ENCODE assay signal across 12 cellular contexts in genomic region chr2:159891917-159892691, GRCh38. TPM values are rescaled to one million over a fixed set of nuclear protein-coding genes. Genes with fewer than 3 reads are reported as not detected.
DNase-seq lines count a peak whose midpoint lies in the region; ATAC-seq, FAIRE-seq and TF ChIP-seq lines count a peak whose summit lies in the region.
"Had no signal": no experiment of that assay in that cellular context is flagged by ENCODE, and none has a peak within 500 bp of the region (broad histone marks: within the 10 kb centered on the region; RNA-seq: fewer than 3 reads in every experiment).

No MANE protein-coding gene starts in this region.

- no peak for DNase-seq in activated naive CD4-positive, alpha-beta T cell treated with anti-CD3 and anti-CD28 coated beads for 36 hours
- no peak for DNase-seq in activated naive CD4-positive, alpha-beta T cell treated with Interleukin-2 at 50 U/mL for 16 hours
- DNase-seq in IMR-90, result peak; percentile 78
- DNase-seq in dermis blood vessel endothelial cell, result peak; percentile 63
- peak; percentile 63 for DNase-seq in urothelium cell line (ENCODE audit: low spot score)
- no peak for DNase-seq in pons (ENCODE audit: low spot score)
- DNase-seq in SKM-1 treated with dmso at 0.1 percent for 144 hours (lab: John Stamatoyannopoulos, UW; ENCODE audit: unreplicated experiment), result no peak
- no peak for DNase-seq in superior temporal gyrus (ENCODE audit: extremely low spot score)
- DNase-seq: activated CD4-positive, alpha-beta T cell treated with anti-CD3 and anti-CD28 coated beads for 48 hours; C1 segment of cervical spinal cord; NCI-H524 treated with DMSO at 0.1 percent for 48 hours had no signal

- H3K27me3 ChIP-seq in IMR-90 (ENCODE audit: control insufficient read depth, insufficient read depth, low read length), result peaks cover 20% of the 10 kb centered on the region

- no peaks in the 10 kb centered on the region for H3K27me3 Mint-ChIP-seq in activated naive CD4-positive, alpha-beta T cell treated with anti-CD3 and anti-CD28 coated beads for 36 hours (ENCODE audit: low read depth)

- no peak overlapping the region for H4K91ac ChIP-seq in IMR-90 (ENCODE audit: insufficient read depth, low read depth, low read length)

- no peak overlapping the region for H4K8ac ChIP-seq in IMR-90 (ENCODE audit: low read depth in 2 of 2, low read length in 2 of 2)

- H3K27ac Mint-ChIP-seq in activated naive CD4-positive, alpha-beta T cell treated with anti-CD3 and anti-CD28 coated beads for 36 hours, result peak overlapping the region; percentile 48
- H3K27ac Mint-ChIP-seq: neural progenitor cell had no signal

- CTCF ChIA-PET in activated naive CD4-positive, alpha-beta T cell treated with anti-CD3 and anti-CD28 coated beads for 36 hours (lab: Charles Lee), result interaction anchor here (1.2 to 1.8 kb wide), 2 partner anchors 10 to 68 kb away, joined by 3 to 6 read pairs; no protein-coding TSS in a partner anchor
- CTCF ChIA-PET in IMR-90 (lab: Yijun Ruan, JAX), result interaction anchor here (0.6 kb wide), 1 partner anchor 22 kb away, joined by 3 read pairs; no protein-coding TSS in a partner anchor

- H3K4me2 ChIP-seq in IMR-90 (ENCODE audit: low read depth, low read length), result no peak overlapping the region
- H3K4me2 ChIP-seq: neural progenitor cell had no signal

- H2BK5ac ChIP-seq in IMR-90 (ENCODE audit: low read depth, low read length, poor library complexity, severe bottlenecking), result no peak overlapping the region

- no peak overlapping the region for H3K4ac ChIP-seq in IMR-90 (ENCODE audit: low read depth, low read length)

- no peaks in the 10 kb centered on the region for H3K4me1 ChIP-seq in IMR-90 (ENCODE audit: control insufficient read depth, insufficient read depth, low read length)

- H2AK9ac ChIP-seq in IMR-90 (replicated peaks; ENCODE audit: low read depth, low read length, poor library complexity), result no peak overlapping the region

- H3K9me3 Mint-ChIP-seq in activated naive CD4-positive, alpha-beta T cell treated with anti-CD3 and anti-CD28 coated beads for 36 hours, result no peaks in the 10 kb centered on the region
- H3K9me3 Mint-ChIP-seq: neural progenitor cell had no signal

- no peak overlapping the region for H4K5ac ChIP-seq in IMR-90 (ENCODE audit: low read depth, low read length)

- no peak overlapping the region for H3K18ac ChIP-seq in IMR-90 (ENCODE audit: low read depth, low read length)

- no peak overlapping the region for H2BK15ac ChIP-seq in IMR-90 (ENCODE audit: low read depth, low read length)

- no peak overlapping the region for H3K4me3 ChIP-seq in IMR-90 (ENCODE audit: insufficient read depth, low read depth, low read length)
- H3K4me3 ChIP-seq: neural progenitor cell had no signal

- FAIRE-seq in urothelium cell line (lab: Jason Lieb, UNC), result peak; percentile 72

- no peak for TF ChIP-seq RAD21 in IMR-90 (IDR thresholded peaks at IDR 0.05; ENCODE audit: low read length)

- dilution Hi-C loops in IMR-90 (cut with HindIII; ENCODE audit: low sequenced_read_pairs, unreplicated experiment), result no loop called here

- H4K20me1 ChIP-seq in IMR-90 (ENCODE audit: insufficient read depth, low read length), result no peaks in the 10 kb centered on the region

- BruUV-seq in IMR-90 (replicated peaks; lab: Mats Ljungman, UMichigan), result no TSS peak

- TF ChIP-seq CTCF in IMR-90 (conservative IDR thresholded peaks at IDR 0.05; ENCODE audit: low read depth, low read length), result no peak

- H3K27ac ChIP-seq in IMR-90 (ENCODE audit: insufficient read depth, low read length), result no peak overlapping the region
- H3K27ac ChIP-seq: neural progenitor cell had no signal

- H3K14ac ChIP-seq in IMR-90 (replicated peaks; ENCODE audit: low read depth, low read length), result no peak overlapping the region

- H3K4me3 Mint-ChIP-seq in activated naive CD4-positive, alpha-beta T cell treated with anti-CD3 and anti-CD28 coated beads for 36 hours, result no peak overlapping the region
- H3K4me3 Mint-ChIP-seq: neural progenitor cell had no signal

- peaks cover 50% of the 10 kb centered on the region for H3K36me3 Mint-ChIP-seq in activated naive CD4-positive, alpha-beta T cell treated with anti-CD3 and anti-CD28 coated beads for 36 hours (ENCODE audit: low read depth)
- H3K36me3 Mint-ChIP-seq: neural progenitor cell had no signal

- H3K79me1 ChIP-seq in IMR-90 (ENCODE audit: low read depth in 1 of 2, low read length in 2 of 2), result no peaks in the 10 kb centered on the region

- H3K4me1 Mint-ChIP-seq in activated naive CD4-positive, alpha-beta T cell treated with anti-CD3 and anti-CD28 coated beads for 36 hours (ENCODE audit: low read depth), result peaks cover 69% of the 10 kb centered on the region

- no peak overlapping the region for H2BK120ac ChIP-seq in IMR-90 (ENCODE audit: low read depth, low read length)

- no peak overlapping the region for H3K23ac ChIP-seq in IMR-90 (ENCODE audit: low read depth, low read length)

- H3K9me1 ChIP-seq in IMR-90 (ENCODE audit: insufficient read depth, low read length), result no peaks in the 10 kb centered on the region

- no peak overlapping the region for H2BK20ac ChIP-seq in IMR-90 (ENCODE audit: low read depth, low read length)

- no peak overlapping the region for H2AFZ ChIP-seq in IMR-90 (replicated peaks; ENCODE audit: low read length, poor library complexity)
- H2AFZ ChIP-seq: neural progenitor cell had no signal

- peak; percentile 27; the same call in 1 of the 2 replicates for ATAC-seq in IMR-90 (ENCODE audit: low read depth)

- no CpG with 5 or more reads among the region's 2 CpGs for WGBS in IMR-90 (ENCODE audit: extremely low coverage in 2 of 2, insufficient read length in 1 of 2), 2 experiments

- H3K36me3 ChIP-seq in IMR-90 (ENCODE audit: control insufficient read depth, insufficient read depth, low read length), result no peaks in the 10 kb centered on the region
- H3K36me3 ChIP-seq: neural progenitor cell had no signal

- POLR2A ChIA-PET in IMR-90 (lab: Charles Lee; ENCODE audit: unreplicated experiment), result no interaction called here

- H3K56ac ChIP-seq in IMR-90 (ENCODE audit: extremely low read depth, insufficient read depth, low read length), result no peak overlapping the region

- no peak for TF ChIP-seq POLR2A in IMR-90 (IDR thresholded peaks at IDR 0.05; ENCODE audit: low read depth, low read length)

- H3K9me3 ChIP-seq in IMR-90 (ENCODE audit: control insufficient read depth, insufficient read depth, low read length), result no peaks in the 10 kb centered on the region

- H2AK5ac ChIP-seq in IMR-90 (ENCODE audit: low read depth, low read length), result no peak overlapping the region

- intact Hi-C loops in activated naive CD4-positive, alpha-beta T cell treated with anti-CD3 and anti-CD28 coated beads for 36 hours (cut with micrococcal nuclease), result loop anchor here (1.0 to 10.0 kb wide), 5 partner anchors 13 to 1437 kb away; partner anchors contain the start of genes CCDC148, PKP4 and TANK
- intact Hi-C loops in IMR-90 (cut with micrococcal nuclease), result no loop called here

- no peak overlapping the region for H3K9ac ChIP-seq in IMR-90 (ENCODE audit: low read depth, low read length)
- H3K9ac ChIP-seq: neural progenitor cell had no signal

- in situ Hi-C loops in IMR-90 (cut with MboI; ENCODE audit: low sequenced_read_pairs), result no loop called here

TF ChIP-seq in IMR-90, 13 proteins besides CTCF, POLR2A, EP300 and RAD21:
- no peak for TF ChIP-seq MAFK (IDR thresholded peaks at IDR 0.05; ENCODE audit: low read depth, low read length)
- TF ChIP-seq MAZ (IDR thresholded peaks at IDR 0.05; ENCODE audit: borderline replicate concordance, low read depth, low read length), result no peak
- TF ChIP-seq FOS (IDR thresholded peaks at IDR 0.05; ENCODE audit: low read depth, low read length), result no peak
- TF ChIP-seq CHD1 (IDR thresholded peaks at IDR 0.05; ENCODE audit: low read depth, low read length), result no peak
- TF ChIP-seq RCOR1 (IDR thresholded peaks at IDR 0.05; ENCODE audit: insufficient replicate concordance, low read length), result no peak
- TF ChIP-seq ELK1 (IDR thresholded peaks at IDR 0.05; ENCODE audit: borderline replicate concordance, low read depth, low read length), result no peak
- TF ChIP-seq NFE2L2 (IDR thresholded peaks at IDR 0.05; ENCODE audit: low read depth, low read length), result no peak
- TF ChIP-seq SMC3 (IDR thresholded peaks at IDR 0.05; ENCODE audit: low read depth, low read length), result no peak
- TF ChIP-seq BHLHE40 (IDR thresholded peaks at IDR 0.05; ENCODE audit: low read depth, low read length), result no peak

RNA-seq across cellular contexts. Expression of gene LY75, which starts 12.5 kb away (rescaled TPM):
- 10 to 100 TPM; 52.9 to 55.4 TPM for total RNA-seq in activated naive CD4-positive, alpha-beta T cell treated with anti-CD3 and anti-CD28 coated beads for 36 hours
- total RNA-seq in IMR-90 (2012; rRNA removed), result not detected in 2 replicates
- polyA plus RNA-seq in IMR-90 (2012; rRNA removed), result not detected in 2 replicates
- not detected in 2 replicates for polyA plus RNA-seq in IMR-90 (2012; cell fraction: cytosol; rRNA removed)
- polyA plus RNA-seq in IMR-90 (2012; cell fraction: nucleus; rRNA removed; ENCODE audit: low replicate concordance), result not detected in 2 replicates
- total RNA-seq in dermis blood vessel endothelial cell, result 34.2 and 55.7 TPM in 2 replicates

Comparison
In these comparisons a context has a peak if more than half of its experiments do, and no peak if none do; other contexts are left out.
1. DNase-seq: peak in IMR-90 (single experiment), dermis blood vessel endothelial cell (single experiment) and urothelium cell line (single experiment); none in activated naive CD4-positive, alpha-beta T cell treated with anti-CD3 and anti-CD28 coated beads for 36 hours (single experiment), activated naive CD4-positive, alpha-beta T cell treated with Interleukin-2 at 50 U/mL for 16 hours (single experiment), pons (single experiment), SKM-1 treated with dmso at 0.1 percent for 144 hours (single experiment) and superior temporal gyrus (single experiment).
2. RNA of gene LY75, which starts 12.5 kb away (total RNA-seq): 52.9 to 55.4 TPM in activated naive CD4-positive, alpha-beta T cell treated with anti-CD3 and anti-CD28 coated beads for 36 hours and 34.2 to 55.7 TPM in dermis blood vessel endothelial cell; not detected in IMR-90; every median in the first group is over 10 times any median in the second.